6 cellular contexts compared by ENCODE assay signal in genomic region chr11:66346476-66347424, GRCh38. TPM values are rescaled to one million over a fixed set of nuclear protein-coding genes. Genes with fewer than 3 reads are reported as not detected.
DNase-seq lines count a peak whose midpoint lies in the region; ATAC-seq and TF ChIP-seq lines count a peak whose summit lies in the region.

No MANE protein-coding gene starts in this region.

- H3K36me3 Mint-ChIP-seq in IgD-negative memory B cell: no peaks in the 10 kb centered on the region

- H3K27me3 Mint-ChIP-seq in IgD-negative memory B cell: no peaks in the 10 kb centered on the region

- H3K9me3 Mint-ChIP-seq in IgD-negative memory B cell: no peaks in the 10 kb centered on the region

- H3K4me3 Mint-ChIP-seq in IgD-negative memory B cell: peak overlapping the region; percentile 79 to 98 (median 88)

- peaks cover 19 to 36% (median 33%) of the 10 kb centered on the region in 3 donors for H3K4me1 Mint-ChIP-seq in IgD-negative memory B cell

- DNase-seq in caudate nucleus (lab: John Stamatoyannopoulos, UW): peak in 2 of 61 donors; percentile 12 to 45
- no peak for DNase-seq in omental fat pad (ENCODE audit: low spot score)
- DNase-seq in T-helper 9 cell: no peak
- no peak for DNase-seq in NCI-H2029 (lab: John Stamatoyannopoulos, UW)
- no peak for DNase-seq in H4 (ENCODE audit: low spot score)

- H3K27ac ChIP-seq in caudate nucleus (ENCODE audit: low read depth, low read length): peak overlapping the region; percentile 89

- H3K27ac Mint-ChIP-seq in IgD-negative memory B cell: peak overlapping the region in 2 of 3 donors; percentile 53 to 100

- peak; percentile 6 for ATAC-seq in omental fat pad (ENCODE audit: low FRiP score)

- no peak for TF ChIP-seq CTCF in omental fat pad (IDR thresholded peaks at IDR 0.05)

RNA-seq across cellular contexts. Expression of gene B4GAT1, which starts 0.7 kb away (rescaled TPM):
- polyA plus RNA-seq in IgD-negative memory B cell: 6.1 TPM
- 10 to 100 TPM; 13.3 to 37.1 (median 21.1) TPM for total RNA-seq in omental fat pad
- 24.5 and 25.2 TPM in 2 replicates for total RNA-seq in H4 (2014; rRNA removed; shearing (Covaris generic))

RNA-seq across cellular contexts. Expression of gene BRMS1, which starts 1.8 kb away (rescaled TPM):
- 80.6 TPM for polyA plus RNA-seq in IgD-negative memory B cell
- 10 to 100 TPM; 36.7 to 59.2 (median 42.0) TPM for total RNA-seq in omental fat pad
- 88.2 and 107 TPM in 2 replicates for total RNA-seq in H4 (2014; rRNA removed; shearing (Covaris generic))

RNA-seq across cellular contexts. Expression of gene RIN1, which starts 10.5 kb away (rescaled TPM):
- 0.28 TPM for polyA plus RNA-seq in IgD-negative memory B cell
- total RNA-seq in omental fat pad: 10 to 100 TPM in 1 of 4 donors, 1 to 10 TPM in 3; 2.9 to 34.6 (median 3.6) TPM
- 4.3 and 7.4 TPM in 2 replicates for total RNA-seq in H4 (2014; rRNA removed; shearing (Covaris generic))

RNA-seq across cellular contexts. Expression of gene SLC29A2, which starts 24.8 kb away (rescaled TPM):
- 3.0 TPM for polyA plus RNA-seq in IgD-negative memory B cell
- 1 to 10 TPM; 2.7 to 7.4 (median 5.0) TPM for total RNA-seq in omental fat pad
- total RNA-seq in H4 (2014; rRNA removed; shearing (Covaris generic)): 0.39 and 0.62 TPM in 2 replicates

RNA-seq across cellular contexts. Expression of gene CD248, which starts 29.9 kb away (rescaled TPM):
- 0.19 TPM for polyA plus RNA-seq in IgD-negative memory B cell
- total RNA-seq in omental fat pad: 100 to 1,000 TPM in 1 of 4 donors, 10 to 100 TPM in 3; 43.2 to 107 (median 70.7) TPM
- not detected in 2 replicates for total RNA-seq in H4 (2014; rRNA removed; shearing (Covaris generic))
